1 cellular context compared by ENCODE assay signal in the genomic region with DNA sequence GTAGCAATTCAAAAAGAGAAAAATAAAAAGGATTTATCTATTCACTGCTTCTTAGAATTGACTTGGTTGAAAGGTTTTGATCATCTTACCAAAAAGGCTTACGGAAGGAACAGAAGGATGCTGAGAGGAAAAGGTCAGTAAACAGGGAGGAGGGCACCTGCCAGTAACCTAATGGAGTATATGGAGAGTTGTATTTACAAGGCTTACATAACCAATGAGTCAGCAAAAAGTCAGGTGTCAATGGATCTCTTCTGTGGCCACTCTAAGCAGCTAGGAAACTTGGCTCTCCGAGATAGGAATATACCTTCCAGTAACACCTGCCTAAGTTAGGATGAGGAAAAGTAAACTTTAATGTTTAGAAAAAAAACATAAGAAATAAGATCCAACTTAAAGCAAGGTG.
A peak's percentile ranks its signal among the peaks of the same experiment; 100 is the strongest.
TF ChIP-seq lines count a peak whose summit lies in the region.

No MANE protein-coding gene starts in this region.

TF ChIP-seq in HepG2, 621 proteins besides CTCF, POLR2A, EP300 and RAD21 (continued from another document and continues in another):
- TF ChIP-seq, protein P1, sequence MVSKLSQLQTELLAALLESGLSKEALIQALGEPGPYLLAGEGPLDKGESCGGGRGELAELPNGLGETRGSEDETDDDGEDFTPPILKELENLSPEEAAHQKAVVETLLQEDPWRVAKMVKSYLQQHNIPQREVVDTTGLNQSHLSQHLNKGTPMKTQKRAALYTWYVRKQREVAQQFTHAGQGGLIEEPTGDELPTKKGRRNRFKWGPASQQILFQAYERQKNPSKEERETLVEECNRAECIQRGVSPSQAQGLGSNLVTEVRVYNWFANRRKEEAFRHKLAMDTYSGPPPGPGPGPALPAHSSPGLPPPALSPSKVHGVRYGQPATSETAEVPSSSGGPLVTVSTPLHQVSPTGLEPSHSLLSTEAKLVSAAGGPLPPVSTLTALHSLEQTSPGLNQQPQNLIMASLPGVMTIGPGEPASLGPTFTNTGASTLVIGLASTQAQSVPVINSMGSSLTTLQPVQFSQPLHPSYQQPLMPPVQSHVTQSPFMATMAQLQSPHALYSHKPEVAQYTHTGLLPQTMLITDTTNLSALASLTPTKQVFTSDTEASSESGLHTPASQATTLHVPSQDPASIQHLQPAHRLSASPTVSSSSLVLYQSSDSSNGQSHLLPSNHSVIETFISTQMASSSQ (IDR thresholded peaks at IDR 0.05; ENCODE audit: low read depth) = peak; percentile 56
- TF ChIP-seq, protein P1 (CRISPR knock-in tag; IDR thresholded peaks at IDR 0.05; ENCODE audit: borderline replicate concordance) = no peak
- TF ChIP-seq ZNF468 (CRISPR knock-in tag; IDR thresholded peaks at IDR 0.05) (no peak), ZNF143 (CRISPR knock-in tag; IDR thresholded peaks at IDR 0.05) (no peak), PHF8 (CRISPR knock-in tag; IDR thresholded peaks at IDR 0.05) (no peak), JUND (CRISPR knock-in tag; IDR thresholded peaks at IDR 0.05) (peak; percentile 84), SOX6 (IDR thresholded peaks at IDR 0.05) (no peak), SOX6 (CRISPR knock-in tag; IDR thresholded peaks at IDR 0.05) (peak; percentile 54; the same call in 1 of the 2 replicates), POLR2G (IDR thresholded peaks at IDR 0.05; ENCODE audit: low read depth, low read length) (peak; percentile 39; the same call in 1 of the 2 replicates), ZNF773 (CRISPR knock-in tag; IDR thresholded peaks at IDR 0.05; ENCODE audit: borderline replicate concordance) (no peak), KDM6A (CRISPR knock-in tag; IDR thresholded peaks at IDR 0.05; ENCODE audit: low read depth) (0 out of 2 replicates have a peak, but pooled peaks have one; percentile 27), FOXA3 (CRISPR knock-in tag; IDR thresholded peaks at IDR 0.05) (peak; percentile 97), MXI1 (IDR thresholded peaks at IDR 0.05; ENCODE audit: borderline replicate concordance, low read depth, low read length) (no peak), ZNF841 (CRISPR knock-in tag; IDR thresholded peaks at IDR 0.05; ENCODE audit: borderline replicate concordance) (no peak), ELF3 (CRISPR knock-in tag; IDR thresholded peaks at IDR 0.05) (peak; percentile 80), RXRB (CRISPR knock-in tag; IDR thresholded peaks at IDR 0.05; ENCODE audit: borderline replicate concordance) (peak; percentile 87), TRIM24 (CRISPR knock-in tag; IDR thresholded peaks at IDR 0.05) (no peak), TARDBP (CRISPR knock-in tag; IDR thresholded peaks at IDR 0.05) (peak; percentile 61), ZNF878 (CRISPR knock-in tag; IDR thresholded peaks at IDR 0.05) (peak; percentile 64; the same call in 1 of the 2 replicates), DPF2 (CRISPR knock-in tag; IDR thresholded peaks at IDR 0.05; ENCODE audit: borderline replicate concordance, low read depth) (no peak), ZNF557 (CRISPR knock-in tag; IDR thresholded peaks at IDR 0.05) (no peak), NFKBIZ (CRISPR knock-in tag; IDR thresholded peaks at IDR 0.05) (no peak), MXD4 (CRISPR knock-in tag; IDR thresholded peaks at IDR 0.05) (peak; percentile 57), MAFK (conservative IDR thresholded peaks at IDR 0.05 in 1 of 2, IDR thresholded peaks at IDR 0.05 in 1 of 2; ENCODE audit: low read length in 2 of 2) (peak; percentile 100), NR2F6 (IDR thresholded peaks at IDR 0.05) (peak; percentile 77), NR2F6 (CRISPR knock-in tag; IDR thresholded peaks at IDR 0.05) (peak; percentile 85), ZMYM4 (CRISPR knock-in tag; IDR thresholded peaks at IDR 0.05) (0 out of 2 replicates have a peak, but pooled peaks have one; percentile 54), SIN3A (IDR thresholded peaks at IDR 0.05; ENCODE audit: borderline replicate concordance, low read depth, low read length) (peak; percentile 77), ELF1 (CRISPR knock-in tag; IDR thresholded peaks at IDR 0.05) (0 out of 2 replicates have a peak, but pooled peaks have one; percentile 25), PCBP1 (IDR thresholded peaks at IDR 0.05; ENCODE audit: borderline replicate concordance, low read depth, low read length) (no peak), ZFAT (CRISPR knock-in tag; conservative IDR thresholded peaks at IDR 0.05) (no peak), ZFP1 (CRISPR knock-in tag; IDR thresholded peaks at IDR 0.05) (peak; percentile 63)
- TF ChIP-seq, protein P2, sequence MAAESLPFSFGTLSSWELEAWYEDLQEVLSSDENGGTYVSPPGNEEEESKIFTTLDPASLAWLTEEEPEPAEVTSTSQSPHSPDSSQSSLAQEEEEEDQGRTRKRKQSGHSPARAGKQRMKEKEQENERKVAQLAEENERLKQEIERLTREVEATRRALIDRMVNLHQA (CRISPR knock-in tag; IDR thresholded peaks at IDR 0.05) = no peak
- TF ChIP-seq, protein P3, sequence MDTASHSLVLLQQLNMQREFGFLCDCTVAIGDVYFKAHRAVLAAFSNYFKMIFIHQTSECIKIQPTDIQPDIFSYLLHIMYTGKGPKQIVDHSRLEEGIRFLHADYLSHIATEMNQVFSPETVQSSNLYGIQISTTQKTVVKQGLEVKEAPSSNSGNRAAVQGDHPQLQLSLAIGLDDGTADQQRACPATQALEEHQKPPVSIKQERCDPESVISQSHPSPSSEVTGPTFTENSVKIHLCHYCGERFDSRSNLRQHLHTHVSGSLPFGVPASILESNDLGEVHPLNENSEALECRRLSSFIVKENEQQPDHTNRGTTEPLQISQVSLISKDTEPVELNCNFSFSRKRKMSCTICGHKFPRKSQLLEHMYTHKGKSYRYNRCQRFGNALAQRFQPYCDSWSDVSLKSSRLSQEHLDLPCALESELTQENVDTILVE (CRISPR knock-in tag; IDR thresholded peaks at IDR 0.05) = 0 out of 2 replicates have a peak, but pooled peaks have one; percentile 17
- TF ChIP-seq, protein P4, sequence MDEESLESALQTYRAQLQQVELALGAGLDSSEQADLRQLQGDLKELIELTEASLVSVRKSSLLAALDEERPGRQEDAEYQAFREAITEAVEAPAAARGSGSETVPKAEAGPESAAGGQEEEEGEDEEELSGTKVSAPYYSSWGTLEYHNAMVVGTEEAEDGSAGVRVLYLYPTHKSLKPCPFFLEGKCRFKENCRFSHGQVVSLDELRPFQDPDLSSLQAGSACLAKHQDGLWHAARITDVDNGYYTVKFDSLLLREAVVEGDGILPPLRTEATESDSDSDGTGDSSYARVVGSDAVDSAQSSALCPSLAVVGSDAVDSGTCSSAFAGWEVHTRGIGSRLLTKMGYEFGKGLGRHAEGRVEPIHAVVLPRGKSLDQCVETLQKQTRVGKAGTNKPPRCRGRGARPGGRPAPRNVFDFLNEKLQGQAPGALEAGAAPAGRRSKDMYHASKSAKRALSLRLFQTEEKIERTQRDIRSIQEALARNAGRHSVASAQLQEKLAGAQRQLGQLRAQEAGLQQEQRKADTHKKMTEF (CRISPR knock-in tag; IDR thresholded peaks at IDR 0.05) = peak; percentile 69
- TF ChIP-seq, protein P5, sequence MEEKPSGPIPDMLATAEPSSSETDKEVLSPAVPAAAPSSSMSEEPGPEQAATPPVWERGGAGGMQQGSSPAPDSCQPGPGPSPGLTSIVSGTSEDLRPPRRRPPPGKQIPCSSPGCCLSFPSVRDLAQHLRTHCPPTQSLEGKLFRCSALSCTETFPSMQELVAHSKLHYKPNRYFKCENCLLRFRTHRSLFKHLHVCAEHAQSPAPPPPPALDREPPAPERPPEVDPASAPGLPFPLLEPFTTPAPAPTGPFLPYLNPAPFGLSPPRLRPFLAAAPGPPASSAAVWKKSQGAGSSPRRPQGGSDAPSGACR (CRISPR knock-in tag; IDR thresholded peaks at IDR 0.05) = 0 out of 2 replicates have a peak, but pooled peaks have one; percentile 17
- TF ChIP-seq, protein P6, sequence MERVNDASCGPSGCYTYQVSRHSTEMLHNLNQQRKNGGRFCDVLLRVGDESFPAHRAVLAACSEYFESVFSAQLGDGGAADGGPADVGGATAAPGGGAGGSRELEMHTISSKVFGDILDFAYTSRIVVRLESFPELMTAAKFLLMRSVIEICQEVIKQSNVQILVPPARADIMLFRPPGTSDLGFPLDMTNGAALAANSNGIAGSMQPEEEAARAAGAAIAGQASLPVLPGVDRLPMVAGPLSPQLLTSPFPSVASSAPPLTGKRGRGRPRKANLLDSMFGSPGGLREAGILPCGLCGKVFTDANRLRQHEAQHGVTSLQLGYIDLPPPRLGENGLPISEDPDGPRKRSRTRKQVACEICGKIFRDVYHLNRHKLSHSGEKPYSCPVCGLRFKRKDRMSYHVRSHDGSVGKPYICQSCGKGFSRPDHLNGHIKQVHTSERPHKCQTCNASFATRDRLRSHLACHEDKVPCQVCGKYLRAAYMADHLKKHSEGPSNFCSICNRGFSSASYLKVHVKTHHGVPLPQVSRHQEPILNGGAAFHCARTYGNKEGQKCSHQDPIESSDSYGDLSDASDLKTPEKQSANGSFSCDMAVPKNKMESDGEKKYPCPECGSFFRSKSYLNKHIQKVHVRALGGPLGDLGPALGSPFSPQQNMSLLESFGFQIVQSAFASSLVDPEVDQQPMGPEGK (CRISPR knock-in tag; IDR thresholded peaks at IDR 0.05) = peak; percentile 31; the same call in 1 of the 2 replicates
- TF ChIP-seq, protein P7, sequence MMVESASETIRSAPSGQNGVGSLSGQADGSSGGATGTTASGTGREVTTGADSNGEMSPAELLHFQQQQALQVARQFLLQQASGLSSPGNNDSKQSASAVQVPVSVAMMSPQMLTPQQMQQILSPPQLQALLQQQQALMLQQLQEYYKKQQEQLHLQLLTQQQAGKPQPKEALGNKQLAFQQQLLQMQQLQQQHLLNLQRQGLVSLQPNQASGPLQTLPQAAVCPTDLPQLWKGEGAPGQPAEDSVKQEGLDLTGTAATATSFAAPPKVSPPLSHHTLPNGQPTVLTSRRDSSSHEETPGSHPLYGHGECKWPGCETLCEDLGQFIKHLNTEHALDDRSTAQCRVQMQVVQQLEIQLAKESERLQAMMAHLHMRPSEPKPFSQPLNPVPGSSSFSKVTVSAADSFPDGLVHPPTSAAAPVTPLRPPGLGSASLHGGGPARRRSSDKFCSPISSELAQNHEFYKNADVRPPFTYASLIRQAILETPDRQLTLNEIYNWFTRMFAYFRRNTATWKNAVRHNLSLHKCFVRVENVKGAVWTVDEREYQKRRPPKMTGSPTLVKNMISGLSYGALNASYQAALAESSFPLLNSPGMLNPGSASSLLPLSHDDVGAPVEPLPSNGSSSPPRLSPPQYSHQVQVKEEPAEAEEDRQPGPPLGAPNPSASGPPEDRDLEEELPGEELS (CRISPR knock-in tag; IDR thresholded peaks at IDR 0.05) = peak; percentile 89
- TF ChIP-seq, protein P8, sequence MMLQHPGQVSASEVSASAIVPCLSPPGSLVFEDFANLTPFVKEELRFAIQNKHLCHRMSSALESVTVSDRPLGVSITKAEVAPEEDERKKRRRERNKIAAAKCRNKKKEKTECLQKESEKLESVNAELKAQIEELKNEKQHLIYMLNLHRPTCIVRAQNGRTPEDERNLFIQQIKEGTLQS (CRISPR knock-in tag; IDR thresholded peaks at IDR 0.05) = peak; percentile 80
- TF ChIP-seq, protein P9, sequence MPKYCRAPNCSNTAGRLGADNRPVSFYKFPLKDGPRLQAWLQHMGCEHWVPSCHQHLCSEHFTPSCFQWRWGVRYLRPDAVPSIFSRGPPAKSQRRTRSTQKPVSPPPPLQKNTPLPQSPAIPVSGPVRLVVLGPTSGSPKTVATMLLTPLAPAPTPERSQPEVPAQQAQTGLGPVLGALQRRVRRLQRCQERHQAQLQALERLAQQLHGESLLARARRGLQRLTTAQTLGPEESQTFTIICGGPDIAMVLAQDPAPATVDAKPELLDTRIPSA (CRISPR knock-in tag; IDR thresholded peaks at IDR 0.05; ENCODE audit: borderline replicate concordance) = no peak
- TF ChIP-seq, protein P10, sequence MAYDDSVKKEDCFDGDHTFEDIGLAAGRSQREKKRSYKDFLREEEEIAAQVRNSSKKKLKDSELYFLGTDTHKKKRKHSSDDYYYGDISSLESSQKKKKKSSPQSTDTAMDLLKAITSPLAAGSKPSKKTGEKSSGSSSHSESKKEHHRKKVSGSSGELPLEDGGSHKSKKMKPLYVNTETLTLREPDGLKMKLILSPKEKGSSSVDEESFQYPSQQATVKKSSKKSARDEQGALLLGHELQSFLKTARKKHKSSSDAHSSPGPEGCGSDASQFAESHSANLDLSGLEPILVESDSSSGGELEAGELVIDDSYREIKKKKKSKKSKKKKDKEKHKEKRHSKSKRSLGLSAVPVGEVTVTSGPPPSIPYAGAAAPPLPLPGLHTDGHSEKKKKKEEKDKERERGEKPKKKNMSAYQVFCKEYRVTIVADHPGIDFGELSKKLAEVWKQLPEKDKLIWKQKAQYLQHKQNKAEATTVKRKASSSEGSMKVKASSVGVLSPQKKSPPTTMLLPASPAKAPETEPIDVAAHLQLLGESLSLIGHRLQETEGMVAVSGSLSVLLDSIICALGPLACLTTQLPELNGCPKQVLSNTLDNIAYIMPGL (CRISPR knock-in tag; IDR thresholded peaks at IDR 0.05; ENCODE audit: borderline replicate concordance in 1 of 2, low read depth in 1 of 2) = peak in 1 of 2 experiments; percentile 54; a peak in 1 of 4 replicates
- TF ChIP-seq, protein P11, sequence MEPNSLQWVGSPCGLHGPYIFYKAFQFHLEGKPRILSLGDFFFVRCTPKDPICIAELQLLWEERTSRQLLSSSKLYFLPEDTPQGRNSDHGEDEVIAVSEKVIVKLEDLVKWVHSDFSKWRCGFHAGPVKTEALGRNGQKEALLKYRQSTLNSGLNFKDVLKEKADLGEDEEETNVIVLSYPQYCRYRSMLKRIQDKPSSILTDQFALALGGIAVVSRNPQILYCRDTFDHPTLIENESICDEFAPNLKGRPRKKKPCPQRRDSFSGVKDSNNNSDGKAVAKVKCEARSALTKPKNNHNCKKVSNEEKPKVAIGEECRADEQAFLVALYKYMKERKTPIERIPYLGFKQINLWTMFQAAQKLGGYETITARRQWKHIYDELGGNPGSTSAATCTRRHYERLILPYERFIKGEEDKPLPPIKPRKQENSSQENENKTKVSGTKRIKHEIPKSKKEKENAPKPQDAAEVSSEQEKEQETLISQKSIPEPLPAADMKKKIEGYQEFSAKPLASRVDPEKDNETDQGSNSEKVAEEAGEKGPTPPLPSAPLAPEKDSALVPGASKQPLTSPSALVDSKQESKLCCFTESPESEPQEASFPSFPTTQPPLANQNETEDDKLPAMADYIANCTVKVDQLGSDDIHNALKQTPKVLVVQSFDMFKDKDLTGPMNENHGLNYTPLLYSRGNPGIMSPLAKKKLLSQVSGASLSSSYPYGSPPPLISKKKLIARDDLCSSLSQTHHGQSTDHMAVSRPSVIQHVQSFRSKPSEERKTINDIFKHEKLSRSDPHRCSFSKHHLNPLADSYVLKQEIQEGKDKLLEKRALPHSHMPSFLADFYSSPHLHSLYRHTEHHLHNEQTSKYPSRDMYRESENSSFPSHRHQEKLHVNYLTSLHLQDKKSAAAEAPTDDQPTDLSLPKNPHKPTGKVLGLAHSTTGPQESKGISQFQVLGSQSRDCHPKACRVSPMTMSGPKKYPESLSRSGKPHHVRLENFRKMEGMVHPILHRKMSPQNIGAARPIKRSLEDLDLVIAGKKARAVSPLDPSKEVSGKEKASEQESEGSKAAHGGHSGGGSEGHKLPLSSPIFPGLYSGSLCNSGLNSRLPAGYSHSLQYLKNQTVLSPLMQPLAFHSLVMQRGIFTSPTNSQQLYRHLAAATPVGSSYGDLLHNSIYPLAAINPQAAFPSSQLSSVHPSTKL (CRISPR knock-in tag; IDR thresholded peaks at IDR 0.05) = peak; percentile 90
